Comparison of ENCODE assay signal across 1 cellular context in genomic region chr3:49673715-49674490, GRCh38.
TF ChIP-seq lines count a peak whose summit lies in the region.

Gene APEH (plus strand): TSS chr3:49674351. CDS start chr3:49674402, 51 bp downstream.

TF ChIP-seq in HepG2, 621 proteins besides CTCF, POLR2A, EP300 and RAD21 (continued from another document and continues in another):
- TF ChIP-seq ZNF101 (CRISPR knock-in tag; IDR thresholded peaks at IDR 0.05; ENCODE audit: borderline replicate concordance, low read depth) (no peak), ZNF788 (CRISPR knock-in tag; IDR thresholded peaks at IDR 0.05; ENCODE audit: borderline replicate concordance) (peak; percentile 52; the same call in 1 of the 2 replicates), ZNF234 (CRISPR knock-in tag; conservative IDR thresholded peaks at IDR 0.05) (no peak), ZNF629 (CRISPR knock-in tag; conservative IDR thresholded peaks at IDR 0.05) (no peak), ZBTB1 (CRISPR knock-in tag; IDR thresholded peaks at IDR 0.05; ENCODE audit: borderline replicate concordance) (no peak), STAT5B (CRISPR knock-in tag; IDR thresholded peaks at IDR 0.05) (no peak), AGO2 (optimal IDR thresholded peaks at IDR 0.05; ENCODE audit: low read depth, low read length) (peak; percentile 63), SETDB1 (CRISPR knock-in tag; IDR thresholded peaks at IDR 0.05; ENCODE audit: borderline replicate concordance) (no peak), SIN3A (IDR thresholded peaks at IDR 0.05; ENCODE audit: borderline replicate concordance, low read depth, low read length) (peak; percentile 71; the same call in 1 of the 2 replicates), AFF4 (CRISPR knock-in tag; IDR thresholded peaks at IDR 0.05) (no peak), ZSCAN29 (CRISPR knock-in tag; conservative IDR thresholded peaks at IDR 0.05) (no peak), ZNF441 (CRISPR knock-in tag; IDR thresholded peaks at IDR 0.05; ENCODE audit: borderline replicate concordance) (peak; percentile 14), ZNF10 (CRISPR knock-in tag; IDR thresholded peaks at IDR 0.05; ENCODE audit: borderline replicate concordance, low read depth) (no peak), ZNF143 (CRISPR knock-in tag; IDR thresholded peaks at IDR 0.05) (no peak), ZNF329 (CRISPR knock-in tag; IDR thresholded peaks at IDR 0.05; ENCODE audit: low read depth) (no peak), HIVEP1 (CRISPR knock-in tag; IDR thresholded peaks at IDR 0.05) (no peak; the same call in none of the 2 replicates), DPF2 (CRISPR knock-in tag; IDR thresholded peaks at IDR 0.05; ENCODE audit: borderline replicate concordance, low read depth) (no peak), SNAPC5 (CRISPR knock-in tag; IDR thresholded peaks at IDR 0.05; ENCODE audit: borderline replicate concordance) (peak; percentile 25; the same call in 1 of the 2 replicates), THRA (CRISPR knock-in tag; IDR thresholded peaks at IDR 0.05; ENCODE audit: borderline replicate concordance) (0 out of 2 replicates have a peak, but pooled peaks have one; percentile 7), ARNT (IDR thresholded peaks at IDR 0.05) (no peak), SKI (IDR thresholded peaks at IDR 0.05; ENCODE audit: partially characterized antibody) (no peak), ZNF550 (CRISPR knock-in tag; IDR thresholded peaks at IDR 0.05; ENCODE audit: borderline replicate concordance) (no peak), GABPB1 (CRISPR knock-in tag; IDR thresholded peaks at IDR 0.05) (peak; percentile 93), NKX3-1 (CRISPR knock-in tag; IDR thresholded peaks at IDR 0.05) (no peak), LCORL (IDR thresholded peaks at IDR 0.05) (no peak), LCORL (CRISPR knock-in tag; IDR thresholded peaks at IDR 0.05) (peak; percentile 59; the same call in 1 of the 2 replicates), ZNF276 (CRISPR knock-in tag; IDR thresholded peaks at IDR 0.05; ENCODE audit: low read depth) (no peak), ETS1 (CRISPR knock-in tag; IDR thresholded peaks at IDR 0.05) (no peak), GTF3A (CRISPR knock-in tag; conservative IDR thresholded peaks at IDR 0.05) (no peak), SP1 (IDR thresholded peaks at IDR 0.05) (no peak), SP1 (CRISPR knock-in tag; IDR thresholded peaks at IDR 0.05) (peak; percentile 77), RBFOX2 (IDR thresholded peaks at IDR 0.05; ENCODE audit: low read depth, low read length) (peak; percentile 88), MBNL3 (CRISPR knock-in tag; conservative IDR thresholded peaks at IDR 0.05) (no peak), ZNF572 (CRISPR knock-in tag; IDR thresholded peaks at IDR 0.05) (no peak), HDAC2 (CRISPR knock-in tag; IDR thresholded peaks at IDR 0.05) (no peak; the same call in none of the 2 replicates)
- TF ChIP-seq, protein P1, sequence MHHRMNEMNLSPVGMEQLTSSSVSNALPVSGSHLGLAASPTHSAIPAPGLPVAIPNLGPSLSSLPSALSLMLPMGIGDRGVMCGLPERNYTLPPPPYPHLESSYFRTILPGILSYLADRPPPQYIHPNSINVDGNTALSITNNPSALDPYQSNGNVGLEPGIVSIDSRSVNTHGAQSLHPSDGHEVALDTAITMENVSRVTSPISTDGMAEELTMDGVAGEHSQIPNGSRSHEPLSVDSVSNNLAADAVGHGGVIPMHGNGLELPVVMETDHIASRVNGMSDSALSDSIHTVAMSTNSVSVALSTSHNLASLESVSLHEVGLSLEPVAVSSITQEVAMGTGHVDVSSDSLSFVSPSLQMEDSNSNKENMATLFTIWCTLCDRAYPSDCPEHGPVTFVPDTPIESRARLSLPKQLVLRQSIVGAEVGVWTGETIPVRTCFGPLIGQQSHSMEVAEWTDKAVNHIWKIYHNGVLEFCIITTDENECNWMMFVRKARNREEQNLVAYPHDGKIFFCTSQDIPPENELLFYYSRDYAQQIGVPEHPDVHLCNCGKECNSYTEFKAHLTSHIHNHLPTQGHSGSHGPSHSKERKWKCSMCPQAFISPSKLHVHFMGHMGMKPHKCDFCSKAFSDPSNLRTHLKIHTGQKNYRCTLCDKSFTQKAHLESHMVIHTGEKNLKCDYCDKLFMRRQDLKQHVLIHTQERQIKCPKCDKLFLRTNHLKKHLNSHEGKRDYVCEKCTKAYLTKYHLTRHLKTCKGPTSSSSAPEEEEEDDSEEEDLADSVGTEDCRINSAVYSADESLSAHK (CRISPR knock-in tag; IDR thresholded peaks at IDR 0.05; ENCODE audit: borderline replicate concordance), result no peak
- TF ChIP-seq, protein P2, sequence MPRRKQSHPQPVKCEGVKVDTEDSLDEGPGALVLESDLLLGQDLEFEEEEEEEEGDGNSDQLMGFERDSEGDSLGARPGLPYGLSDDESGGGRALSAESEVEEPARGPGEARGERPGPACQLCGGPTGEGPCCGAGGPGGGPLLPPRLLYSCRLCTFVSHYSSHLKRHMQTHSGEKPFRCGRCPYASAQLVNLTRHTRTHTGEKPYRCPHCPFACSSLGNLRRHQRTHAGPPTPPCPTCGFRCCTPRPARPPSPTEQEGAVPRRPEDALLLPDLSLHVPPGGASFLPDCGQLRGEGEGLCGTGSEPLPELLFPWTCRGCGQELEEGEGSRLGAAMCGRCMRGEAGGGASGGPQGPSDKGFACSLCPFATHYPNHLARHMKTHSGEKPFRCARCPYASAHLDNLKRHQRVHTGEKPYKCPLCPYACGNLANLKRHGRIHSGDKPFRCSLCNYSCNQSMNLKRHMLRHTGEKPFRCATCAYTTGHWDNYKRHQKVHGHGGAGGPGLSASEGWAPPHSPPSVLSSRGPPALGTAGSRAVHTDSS (CRISPR knock-in tag; conservative IDR thresholded peaks at IDR 0.05), result no peak
- TF ChIP-seq, protein P3, sequence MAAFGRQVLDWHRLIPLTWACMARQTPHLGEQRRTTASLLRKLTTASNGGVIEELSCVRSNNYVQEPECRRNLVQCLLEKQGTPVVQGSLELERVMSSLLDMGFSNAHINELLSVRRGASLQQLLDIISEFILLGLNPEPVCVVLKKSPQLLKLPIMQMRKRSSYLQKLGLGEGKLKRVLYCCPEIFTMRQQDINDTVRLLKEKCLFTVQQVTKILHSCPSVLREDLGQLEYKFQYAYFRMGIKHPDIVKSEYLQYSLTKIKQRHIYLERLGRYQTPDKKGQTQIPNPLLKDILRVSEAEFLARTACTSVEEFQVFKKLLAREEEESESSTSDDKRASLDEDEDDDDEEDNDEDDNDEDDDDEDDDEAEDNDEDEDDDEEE (CRISPR knock-in tag; IDR thresholded peaks at IDR 0.05), result peak; percentile 92; the same call in 1 of the 2 replicates
- TF ChIP-seq, protein P4, sequence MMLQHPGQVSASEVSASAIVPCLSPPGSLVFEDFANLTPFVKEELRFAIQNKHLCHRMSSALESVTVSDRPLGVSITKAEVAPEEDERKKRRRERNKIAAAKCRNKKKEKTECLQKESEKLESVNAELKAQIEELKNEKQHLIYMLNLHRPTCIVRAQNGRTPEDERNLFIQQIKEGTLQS (CRISPR knock-in tag; IDR thresholded peaks at IDR 0.05), result no peak
- TF ChIP-seq, protein P5, sequence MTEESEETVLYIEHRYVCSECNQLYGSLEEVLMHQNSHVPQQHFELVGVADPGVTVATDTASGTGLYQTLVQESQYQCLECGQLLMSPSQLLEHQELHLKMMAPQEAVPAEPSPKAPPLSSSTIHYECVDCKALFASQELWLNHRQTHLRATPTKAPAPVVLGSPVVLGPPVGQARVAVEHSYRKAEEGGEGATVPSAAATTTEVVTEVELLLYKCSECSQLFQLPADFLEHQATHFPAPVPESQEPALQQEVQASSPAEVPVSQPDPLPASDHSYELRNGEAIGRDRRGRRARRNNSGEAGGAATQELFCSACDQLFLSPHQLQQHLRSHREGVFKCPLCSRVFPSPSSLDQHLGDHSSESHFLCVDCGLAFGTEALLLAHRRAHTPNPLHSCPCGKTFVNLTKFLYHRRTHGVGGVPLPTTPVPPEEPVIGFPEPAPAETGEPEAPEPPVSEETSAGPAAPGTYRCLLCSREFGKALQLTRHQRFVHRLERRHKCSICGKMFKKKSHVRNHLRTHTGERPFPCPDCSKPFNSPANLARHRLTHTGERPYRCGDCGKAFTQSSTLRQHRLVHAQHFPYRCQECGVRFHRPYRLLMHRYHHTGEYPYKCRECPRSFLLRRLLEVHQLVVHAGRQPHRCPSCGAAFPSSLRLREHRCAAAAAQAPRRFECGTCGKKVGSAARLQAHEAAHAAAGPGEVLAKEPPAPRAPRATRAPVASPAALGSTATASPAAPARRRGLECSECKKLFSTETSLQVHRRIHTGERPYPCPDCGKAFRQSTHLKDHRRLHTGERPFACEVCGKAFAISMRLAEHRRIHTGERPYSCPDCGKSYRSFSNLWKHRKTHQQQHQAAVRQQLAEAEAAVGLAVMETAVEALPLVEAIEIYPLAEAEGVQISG (CRISPR knock-in tag; IDR thresholded peaks at IDR 0.05), result peak; percentile 70
